ENCODE assay signal across 1 cellular context in the genomic region with DNA sequence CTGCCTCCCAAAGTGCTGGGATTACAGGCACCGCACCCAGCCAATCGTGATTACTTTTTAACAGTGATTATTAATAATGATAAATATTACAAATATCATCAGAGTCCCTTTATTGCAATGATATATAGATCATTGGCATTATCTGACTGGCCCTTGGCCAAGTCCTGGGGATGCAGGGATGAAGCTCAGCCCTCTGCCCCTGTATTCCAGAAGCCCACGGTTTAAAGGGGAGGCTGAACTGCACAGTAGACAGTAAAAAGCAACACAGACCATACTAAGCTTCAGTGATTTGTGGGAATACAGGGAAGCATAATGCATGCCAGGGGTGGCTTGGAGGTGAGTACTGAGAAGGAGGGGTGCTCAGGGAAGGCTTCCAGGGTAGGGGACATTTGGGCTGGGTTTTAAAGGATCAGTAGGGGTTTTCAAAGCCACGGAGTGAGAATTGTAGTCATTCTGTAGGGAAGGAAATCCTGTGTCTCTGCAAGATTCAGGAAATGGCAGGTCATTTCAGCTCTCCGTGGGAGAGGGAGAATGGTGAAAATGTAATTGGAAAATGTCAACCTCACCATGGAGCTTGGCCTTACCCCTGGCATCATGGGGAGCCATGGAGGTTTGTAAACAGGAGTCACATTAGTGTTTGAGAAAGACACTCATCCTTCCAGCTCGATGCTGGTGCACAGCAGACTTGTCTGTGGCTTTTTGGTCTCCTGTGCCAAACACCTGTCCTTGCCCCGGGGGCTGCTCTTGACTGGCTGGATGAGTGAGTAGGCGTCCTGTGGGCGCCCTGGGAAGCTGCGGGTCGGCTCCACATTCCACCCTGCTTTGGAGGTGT.
TF ChIP-seq lines count a peak whose summit lies in the region.

No MANE protein-coding gene starts in this region.

TF ChIP-seq in K562, 482 proteins besides CTCF, POLR2A, EP300 and RAD21 (continued from another document):
- TF ChIP-seq, protein P1, sequence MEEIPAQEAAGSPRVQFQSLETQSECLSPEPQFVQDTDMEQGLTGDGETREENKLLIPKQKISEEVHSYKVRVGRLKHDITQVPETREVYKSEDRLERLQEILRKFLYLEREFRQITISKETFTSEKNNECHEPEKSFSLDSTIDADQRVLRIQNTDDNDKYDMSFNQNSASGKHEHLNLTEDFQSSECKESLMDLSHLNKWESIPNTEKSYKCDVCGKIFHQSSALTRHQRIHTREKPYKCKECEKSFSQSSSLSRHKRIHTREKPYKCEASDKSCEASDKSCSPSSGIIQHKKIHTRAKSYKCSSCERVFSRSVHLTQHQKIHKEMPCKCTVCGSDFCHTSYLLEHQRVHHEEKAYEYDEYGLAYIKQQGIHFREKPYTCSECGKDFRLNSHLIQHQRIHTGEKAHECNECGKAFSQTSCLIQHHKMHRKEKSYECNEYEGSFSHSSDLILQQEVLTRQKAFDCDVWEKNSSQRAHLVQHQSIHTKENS (CRISPR knock-in tag; IDR thresholded peaks at IDR 0.05): no peak
- TF ChIP-seq NFIC (IDR thresholded peaks at IDR 0.05) (peak; percentile 64), NRF1 (conservative IDR thresholded peaks at IDR 0.05 in 1 of 2, IDR thresholded peaks at IDR 0.05 in 1 of 2) (no peak), TRIM24 (IDR thresholded peaks at IDR 0.05) (no peak), DACH1 (IDR thresholded peaks at IDR 0.05; ENCODE audit: partially characterized antibody) (peak; percentile 46), ZFP30 (CRISPR knock-in tag; IDR thresholded peaks at IDR 0.05; ENCODE audit: borderline replicate concordance) (no peak), TBL1XR1 (IDR thresholded peaks at IDR 0.05; ENCODE audit: low read length in 2 of 2) (no peak), ZC3H4 (CRISPR knock-in tag; IDR thresholded peaks at IDR 0.05; ENCODE audit: borderline replicate concordance) (no peak), ZNF583 (CRISPR knock-in tag; IDR thresholded peaks at IDR 0.05) (no peak), HMGN3 (IDR thresholded peaks at IDR 0.05; ENCODE audit: borderline replicate concordance, extremely low read depth, insufficient read length, low read depth, low read length) (peak; percentile 11), TEAD4 (IDR thresholded peaks at IDR 0.05; ENCODE audit: low read length) (no peak), TEAD4 (CRISPR knock-in tag; IDR thresholded peaks at IDR 0.05; ENCODE audit: borderline replicate concordance) (no peak), SOX6 (IDR thresholded peaks at IDR 0.05) (no peak)
- TF ChIP-seq, protein P2, sequence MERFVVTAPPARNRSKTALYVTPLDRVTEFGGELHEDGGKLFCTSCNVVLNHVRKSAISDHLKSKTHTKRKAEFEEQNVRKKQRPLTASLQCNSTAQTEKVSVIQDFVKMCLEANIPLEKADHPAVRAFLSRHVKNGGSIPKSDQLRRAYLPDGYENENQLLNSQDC (CRISPR knock-in tag; IDR thresholded peaks at IDR 0.05): no peak
- TF ChIP-seq, protein P3, sequence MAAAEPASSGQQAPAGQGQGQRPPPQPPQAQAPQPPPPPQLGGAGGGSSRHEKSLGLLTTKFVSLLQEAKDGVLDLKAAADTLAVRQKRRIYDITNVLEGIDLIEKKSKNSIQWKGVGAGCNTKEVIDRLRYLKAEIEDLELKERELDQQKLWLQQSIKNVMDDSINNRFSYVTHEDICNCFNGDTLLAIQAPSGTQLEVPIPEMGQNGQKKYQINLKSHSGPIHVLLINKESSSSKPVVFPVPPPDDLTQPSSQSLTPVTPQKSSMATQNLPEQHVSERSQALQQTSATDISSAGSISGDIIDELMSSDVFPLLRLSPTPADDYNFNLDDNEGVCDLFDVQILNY (CRISPR knock-in tag; IDR thresholded peaks at IDR 0.05): no peak
- TF ChIP-seq, protein P4, sequence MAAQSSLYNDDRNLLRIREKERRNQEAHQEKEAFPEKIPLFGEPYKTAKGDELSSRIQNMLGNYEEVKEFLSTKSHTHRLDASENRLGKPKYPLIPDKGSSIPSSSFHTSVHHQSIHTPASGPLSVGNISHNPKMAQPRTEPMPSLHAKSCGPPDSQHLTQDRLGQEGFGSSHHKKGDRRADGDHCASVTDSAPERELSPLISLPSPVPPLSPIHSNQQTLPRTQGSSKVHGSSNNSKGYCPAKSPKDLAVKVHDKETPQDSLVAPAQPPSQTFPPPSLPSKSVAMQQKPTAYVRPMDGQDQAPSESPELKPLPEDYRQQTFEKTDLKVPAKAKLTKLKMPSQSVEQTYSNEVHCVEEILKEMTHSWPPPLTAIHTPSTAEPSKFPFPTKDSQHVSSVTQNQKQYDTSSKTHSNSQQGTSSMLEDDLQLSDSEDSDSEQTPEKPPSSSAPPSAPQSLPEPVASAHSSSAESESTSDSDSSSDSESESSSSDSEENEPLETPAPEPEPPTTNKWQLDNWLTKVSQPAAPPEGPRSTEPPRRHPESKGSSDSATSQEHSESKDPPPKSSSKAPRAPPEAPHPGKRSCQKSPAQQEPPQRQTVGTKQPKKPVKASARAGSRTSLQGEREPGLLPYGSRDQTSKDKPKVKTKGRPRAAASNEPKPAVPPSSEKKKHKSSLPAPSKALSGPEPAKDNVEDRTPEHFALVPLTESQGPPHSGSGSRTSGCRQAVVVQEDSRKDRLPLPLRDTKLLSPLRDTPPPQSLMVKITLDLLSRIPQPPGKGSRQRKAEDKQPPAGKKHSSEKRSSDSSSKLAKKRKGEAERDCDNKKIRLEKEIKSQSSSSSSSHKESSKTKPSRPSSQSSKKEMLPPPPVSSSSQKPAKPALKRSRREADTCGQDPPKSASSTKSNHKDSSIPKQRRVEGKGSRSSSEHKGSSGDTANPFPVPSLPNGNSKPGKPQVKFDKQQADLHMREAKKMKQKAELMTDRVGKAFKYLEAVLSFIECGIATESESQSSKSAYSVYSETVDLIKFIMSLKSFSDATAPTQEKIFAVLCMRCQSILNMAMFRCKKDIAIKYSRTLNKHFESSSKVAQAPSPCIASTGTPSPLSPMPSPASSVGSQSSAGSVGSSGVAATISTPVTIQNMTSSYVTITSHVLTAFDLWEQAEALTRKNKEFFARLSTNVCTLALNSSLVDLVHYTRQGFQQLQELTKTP (IDR thresholded peaks at IDR 0.05; ENCODE audit: low read depth in 1 of 2, partially characterized antibody in 2 of 2): no peak
- TF ChIP-seq, protein P5, sequence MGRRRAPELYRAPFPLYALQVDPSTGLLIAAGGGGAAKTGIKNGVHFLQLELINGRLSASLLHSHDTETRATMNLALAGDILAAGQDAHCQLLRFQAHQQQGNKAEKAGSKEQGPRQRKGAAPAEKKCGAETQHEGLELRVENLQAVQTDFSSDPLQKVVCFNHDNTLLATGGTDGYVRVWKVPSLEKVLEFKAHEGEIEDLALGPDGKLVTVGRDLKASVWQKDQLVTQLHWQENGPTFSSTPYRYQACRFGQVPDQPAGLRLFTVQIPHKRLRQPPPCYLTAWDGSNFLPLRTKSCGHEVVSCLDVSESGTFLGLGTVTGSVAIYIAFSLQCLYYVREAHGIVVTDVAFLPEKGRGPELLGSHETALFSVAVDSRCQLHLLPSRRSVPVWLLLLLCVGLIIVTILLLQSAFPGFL (CRISPR knock-in tag; IDR thresholded peaks at IDR 0.05): no peak
- TF ChIP-seq, protein P6, sequence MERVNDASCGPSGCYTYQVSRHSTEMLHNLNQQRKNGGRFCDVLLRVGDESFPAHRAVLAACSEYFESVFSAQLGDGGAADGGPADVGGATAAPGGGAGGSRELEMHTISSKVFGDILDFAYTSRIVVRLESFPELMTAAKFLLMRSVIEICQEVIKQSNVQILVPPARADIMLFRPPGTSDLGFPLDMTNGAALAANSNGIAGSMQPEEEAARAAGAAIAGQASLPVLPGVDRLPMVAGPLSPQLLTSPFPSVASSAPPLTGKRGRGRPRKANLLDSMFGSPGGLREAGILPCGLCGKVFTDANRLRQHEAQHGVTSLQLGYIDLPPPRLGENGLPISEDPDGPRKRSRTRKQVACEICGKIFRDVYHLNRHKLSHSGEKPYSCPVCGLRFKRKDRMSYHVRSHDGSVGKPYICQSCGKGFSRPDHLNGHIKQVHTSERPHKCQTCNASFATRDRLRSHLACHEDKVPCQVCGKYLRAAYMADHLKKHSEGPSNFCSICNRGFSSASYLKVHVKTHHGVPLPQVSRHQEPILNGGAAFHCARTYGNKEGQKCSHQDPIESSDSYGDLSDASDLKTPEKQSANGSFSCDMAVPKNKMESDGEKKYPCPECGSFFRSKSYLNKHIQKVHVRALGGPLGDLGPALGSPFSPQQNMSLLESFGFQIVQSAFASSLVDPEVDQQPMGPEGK (CRISPR knock-in tag; IDR thresholded peaks at IDR 0.05; ENCODE audit: borderline replicate concordance): no peak
